In the genomic region with DNA sequence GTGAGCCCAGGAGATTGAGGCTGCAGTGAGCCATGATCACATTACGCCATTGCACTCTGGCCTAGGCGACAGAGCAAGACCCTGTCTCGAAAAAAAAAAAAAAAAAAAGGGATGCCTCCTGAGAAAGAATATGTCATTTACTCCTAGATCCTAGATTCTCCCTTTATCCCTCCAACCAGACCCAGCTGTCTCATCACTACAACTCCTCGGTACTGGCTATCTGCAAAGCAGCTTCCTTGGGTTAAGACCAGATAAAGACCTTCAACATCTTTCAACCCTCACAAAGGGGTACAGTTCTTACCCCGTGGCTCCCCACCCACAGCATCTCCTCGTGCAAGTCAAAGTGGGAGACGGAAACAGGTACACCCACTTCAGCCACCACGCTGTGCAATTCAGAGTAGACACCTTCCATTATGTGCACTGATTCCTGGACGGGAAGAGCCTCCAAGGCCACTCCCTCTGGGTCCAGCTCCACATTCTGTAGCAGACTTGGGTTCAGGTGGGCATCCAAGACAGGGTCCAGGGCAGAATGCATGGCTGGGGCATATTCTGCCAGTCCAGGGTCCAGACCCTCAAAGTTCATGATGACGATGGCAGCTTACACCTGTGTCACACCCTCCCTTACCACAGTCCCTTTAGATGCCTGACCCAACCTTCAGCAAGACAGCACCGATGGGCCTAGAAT, we compare ENCODE assay signal across 8 cellular contexts. TPM values are rescaled to one million over a fixed set of nuclear protein-coding genes. Genes with fewer than 3 reads are reported as not detected.
DNase-seq lines count a peak whose midpoint lies in the region; ATAC-seq, FAIRE-seq and TF ChIP-seq lines count a peak whose summit lies in the region.

No MANE protein-coding gene starts in this region.

- H3K4me3 ChIP-seq in GM12875 (ENCODE audit: low read depth, low read length) (peak overlapping the region; percentile 55), fibroblast of the aortic adventitia (ENCODE audit: low read depth, low read length) (peak overlapping the region; percentile 74), skeletal muscle cell (ENCODE audit: low read depth, low read length) (peak overlapping the region; percentile 63)

- peaks cover 28% of the 10 kb centered on the region for H3K4me1 Mint-ChIP-seq in T-helper 17 cell

- DNase-seq in T-helper 17 cell (no peak), fibroblast of the aortic adventitia (ENCODE audit: low read depth) (no peak), skeletal muscle cell (ENCODE audit: low read depth) (no peak), RCC 7860 (ENCODE audit: low spot score) (no peak), MV-4-11 (lab: John Stamatoyannopoulos, UW) (no peak)

- H3K4me3 Mint-ChIP-seq in T-helper 17 cell, result peak overlapping the region; percentile 90

- no peaks in the 10 kb centered on the region for H3K9me3 ChIP-seq in T-helper 17 cell (ENCODE audit: control insufficient read depth, low read length, poor library complexity, severe bottlenecking)

- peak overlapping the region; percentile 100 for H3K27ac Mint-ChIP-seq in T-helper 17 cell

- peaks cover 5% of the 10 kb centered on the region for H3K36me3 Mint-ChIP-seq in T-helper 17 cell (ENCODE audit: low read depth)

- FAIRE-seq in RCC 7860 (lab: Jason Lieb, UNC), result no peak

- TF ChIP-seq CTCF in GM12875 (IDR thresholded peaks at IDR 0.05; ENCODE audit: borderline replicate concordance, insufficient read depth, low read depth, low read length) (no peak), fibroblast of the aortic adventitia (IDR thresholded peaks at IDR 0.05; ENCODE audit: insufficient read depth, low read length) (no peak)

- ATAC-seq in T-helper 17 cell (no peak), esophagus mucosa (no peak), HG02852 (IDR thresholded peaks at IDR 0.05; ENCODE audit: unreplicated experiment) (no peak)

- H3K27me3 Mint-ChIP-seq in T-helper 17 cell, result no peaks in the 10 kb centered on the region

RNA-seq across cellular contexts. Expression of a gene that starts 1.1 kb away (rescaled TPM):
- total RNA-seq in T-helper 17 cell, result 100 to 1,000 TPM in 1 of 2 donors, 10 to 100 TPM in 1; 81.1 to 108 TPM
- 23.0 and 37.7 TPM in 2 replicates for total RNA-seq in fibroblast of the aortic adventitia (ENCODE audit: low replicate concordance)
- total RNA-seq in esophagus mucosa, result 21.4 TPM

RNA-seq across cellular contexts. Expression of a gene that starts 6.0 kb away (rescaled TPM):
- total RNA-seq in T-helper 17 cell, result 10 to 100 TPM; 44.9 to 49.8 TPM
- total RNA-seq in fibroblast of the aortic adventitia (ENCODE audit: low replicate concordance), result not detected in 2 replicates
- 1.8 TPM for total RNA-seq in esophagus mucosa

RNA-seq across cellular contexts. Expression of a gene that starts 16.9 kb away (rescaled TPM):
- total RNA-seq in T-helper 17 cell, result 10 to 100 TPM; 47.4 to 53.4 TPM
- total RNA-seq in fibroblast of the aortic adventitia (ENCODE audit: low replicate concordance), result 76.1 and 120 TPM in 2 replicates
- total RNA-seq in esophagus mucosa, result 67.7 TPM

RNA-seq across cellular contexts. Expression of a gene that starts 27.3 kb away (rescaled TPM):
- total RNA-seq in T-helper 17 cell (100 to 1,000 TPM; 116 to 145 TPM), fibroblast of the aortic adventitia (ENCODE audit: low replicate concordance) (268 and 280 TPM in 2 replicates), esophagus mucosa (54.5 TPM)

RNA-seq across cellular contexts. Expression of a gene that starts 30.0 kb away (rescaled TPM):
- total RNA-seq in T-helper 17 cell (not detected), fibroblast of the aortic adventitia (ENCODE audit: low replicate concordance) (not detected in 2 replicates), esophagus mucosa (not detected)

Comparison
In these comparisons a context has a peak if more than half of its experiments do, and no peak if none do; other contexts are left out.
1. RNA of a gene that starts 6.0 kb away (total RNA-seq): 44.9 to 49.8 TPM in T-helper 17 cell; 1.8 TPM in esophagus mucosa (single experiment) and not detected in fibroblast of the aortic adventitia; every median in the first group is over 10 times any median in the second.
2. Peak in every context shown above with its lines, with median percentiles within 50 percentile points of each other: H3K4me3 ChIP-seq.